In genomic region chr14:70655110-70655826, GRCh38 we compare ENCODE assay signal across 8 cellular contexts. TPM values are rescaled to one million over a fixed set of nuclear protein-coding genes. Genes with fewer than 3 reads are reported as not detected.
A peak's percentile ranks its signal among the peaks of the same experiment; 100 is the strongest.
DNase-seq lines count a peak whose midpoint lies in the region; ATAC-seq and TF ChIP-seq lines count a peak whose summit lies in the region.

No MANE protein-coding gene starts in this region.

- no peaks in the 10 kb centered on the region for H3K36me3 ChIP-seq in ES-I3 (ENCODE audit: insufficient read depth, low read length)
- H3K36me3 ChIP-seq in Loucy (ENCODE audit: insufficient read depth, low read length), result no peaks in the 10 kb centered on the region; the same call in 1 of the 2 replicates
- no peaks in the 10 kb centered on the region for H3K36me3 ChIP-seq in right atrium auricular region
- H3K36me3 ChIP-seq in Caco-2 (ENCODE audit: control insufficient read depth, insufficient read depth, low read length), result no peaks in the 10 kb centered on the region

- BruUV-seq in Caco-2 (replicated peaks; lab: Mats Ljungman, UMichigan), result no TSS peak

- no peaks in the 10 kb centered on the region for H4K20me1 ChIP-seq in Loucy (ENCODE audit: insufficient read depth, low read length, poor library complexity, severe bottlenecking)

- H3K9me3 ChIP-seq in ES-I3 (ENCODE audit: control insufficient read depth, insufficient read depth, low read length) (no peaks in the 10 kb centered on the region), Loucy (ENCODE audit: insufficient read depth, low read depth, low read length) (no peaks in the 10 kb centered on the region), right atrium auricular region (no peaks in the 10 kb centered on the region), Caco-2 (no peaks in the 10 kb centered on the region)

- peak; percentile 62 for DNase-seq in activated T-cell treated with anti-CD3 and anti-CD28 coated beads, Interleukin-2, amount 50 U/mL, for 1 hour
- no peak for DNase-seq in mesothelial cell of epicardium (ENCODE audit: low spot score in 2 of 2, unreplicated experiment in 2 of 2)
- no peak for DNase-seq in right atrium auricular region (ENCODE audit: low spot score)
- no peak for DNase-seq in cerebellum (ENCODE audit: low spot score)
- no peak for DNase-seq in Caco-2

- no peaks in the 10 kb centered on the region for H3K27me3 Mint-ChIP-seq in mesothelial cell of epicardium (ENCODE audit: low read depth)
- no peaks in the 10 kb centered on the region for H3K27me3 Mint-ChIP-seq in Caco-2 (ENCODE audit: insufficient read depth, unreplicated experiment)

- intact Hi-C loops in Caco-2 (cut with micrococcal nuclease; ENCODE audit: unreplicated experiment), result no loop called here

- POLR2A ChIA-PET in Caco-2 (lab: Charles Lee), result no interaction called here

- CTCF ChIA-PET in Caco-2 (lab: Charles Lee), result no interaction called here

- H3K36me3 Mint-ChIP-seq in mesothelial cell of epicardium (no peaks in the 10 kb centered on the region), Caco-2 (ENCODE audit: insufficient read depth, unreplicated experiment) (no peaks in the 10 kb centered on the region)

- H3K9me3 Mint-ChIP-seq in mesothelial cell of epicardium (no peaks in the 10 kb centered on the region), Caco-2 (ENCODE audit: unreplicated experiment) (no peaks in the 10 kb centered on the region)

- H3K4me2 ChIP-seq in Loucy (ENCODE audit: low read depth, low read length, poor library complexity, severe bottlenecking), result peak overlapping the region; percentile 96

- peak overlapping the region; percentile 47 for H3K27ac Mint-ChIP-seq in mesothelial cell of epicardium
- no peak overlapping the region for H3K27ac Mint-ChIP-seq in Caco-2 (ENCODE audit: unreplicated experiment)

- H3K9me2 ChIP-seq in Loucy (replicated peaks; ENCODE audit: low read depth, low read length), result no peaks in the 10 kb centered on the region

- H3K4me3 ChIP-seq in Loucy (ENCODE audit: low read length, poor library complexity, severe bottlenecking) (peak overlapping the region; percentile 73), right atrium auricular region (no peak overlapping the region), Caco-2 (ENCODE audit: low read depth, low read length) (no peak overlapping the region)

- peak overlapping the region; percentile 6; the same call in 1 of the 2 replicates for H3K9ac ChIP-seq in ES-I3 (ENCODE audit: low read depth, low read length)
- peak overlapping the region; percentile 72 for H3K9ac ChIP-seq in Loucy (ENCODE audit: low read depth, low read length, poor library complexity, severe bottlenecking)

- H3K4me1 Mint-ChIP-seq in mesothelial cell of epicardium (no peaks in the 10 kb centered on the region), Caco-2 (ENCODE audit: low read depth, unreplicated experiment) (no peaks in the 10 kb centered on the region)

- no peak for TF ChIP-seq CTCF in Loucy (conservative IDR thresholded peaks at IDR 0.05; ENCODE audit: low read length)
- no peak for TF ChIP-seq CTCF in mesothelial cell of epicardium (IDR thresholded peaks at IDR 0.05; ENCODE audit: unreplicated experiment)
- TF ChIP-seq CTCF in right atrium auricular region (IDR thresholded peaks at IDR 0.05), result no peak
- no peak for TF ChIP-seq CTCF in Caco-2 (IDR thresholded peaks at IDR 0.05; ENCODE audit: insufficient read depth in 1 of 2, low read depth in 1 of 2, low read length in 1 of 2, severe bottlenecking in 1 of 2, unreplicated experiment in 1 of 2)

- H3K27me3 ChIP-seq in Loucy (ENCODE audit: insufficient read depth, low read length, poor library complexity, severe bottlenecking), result no peaks in the 10 kb centered on the region
- no peaks in the 10 kb centered on the region for H3K27me3 ChIP-seq in right atrium auricular region
- H3K27me3 ChIP-seq in Caco-2 (replicated peaks; ENCODE audit: control insufficient read depth, insufficient read depth, low read length), result no peaks in the 10 kb centered on the region

- H3K79me2 ChIP-seq in Loucy (ENCODE audit: insufficient read depth, low read length), result peaks cover 22% of the 10 kb centered on the region; the same call in 1 of the 2 replicates

- peak; percentile 79 for ATAC-seq in GM21619 (IDR thresholded peaks at IDR 0.05; ENCODE audit: unreplicated experiment)

- no peak overlapping the region for H2AFZ ChIP-seq in Loucy (ENCODE audit: low read length)

- H3K4me3 Mint-ChIP-seq in mesothelial cell of epicardium (no peak overlapping the region), Caco-2 (ENCODE audit: unreplicated experiment) (no peak overlapping the region)

- peaks cover 4% of the 10 kb centered on the region; the same call in 1 of the 2 replicates for H3F3A ChIP-seq in Loucy (ENCODE audit: low read depth)

- peaks cover 47% of the 10 kb centered on the region for H3K4me1 ChIP-seq in ES-I3 (ENCODE audit: insufficient read depth, low read length)
- H3K4me1 ChIP-seq in Loucy (ENCODE audit: insufficient read depth, low read length, poor library complexity, severe bottlenecking), result peaks cover 71% of the 10 kb centered on the region
- no peaks in the 10 kb centered on the region for H3K4me1 ChIP-seq in right atrium auricular region
- H3K4me1 ChIP-seq in Caco-2, result no peaks in the 10 kb centered on the region

- H3K27ac ChIP-seq in right atrium auricular region, result no peak overlapping the region

RNA-seq across cellular contexts. Expression of gene TTC9, which starts 13.6 kb away (rescaled TPM):
- total RNA-seq in mesothelial cell of epicardium (4.6 to 5.1 TPM (median 4.8 TPM) in 3 replicates), right atrium auricular region (1 to 10 TPM; 2.2 to 5.3 TPM), cerebellum (15.5 TPM), Caco-2 (2022) (3.9 and 4.6 TPM in 2 replicates)

RNA-seq across cellular contexts. Expression of gene MED6, which starts 54.8 kb away (rescaled TPM):
- total RNA-seq in mesothelial cell of epicardium (58.2 to 62.9 TPM (median 62.4 TPM) in 3 replicates), right atrium auricular region (10 to 100 TPM; 12.1 to 17.9 TPM), cerebellum (59.7 TPM), Caco-2 (2022) (48.0 and 55.5 TPM in 2 replicates)
